1 cellular context compared by ENCODE assay signal in genomic region chr5:65481635-65482271, GRCh38.
TF ChIP-seq lines count a peak whose summit lies in the region.

ADAMTS6 (minus strand) TSS chr5:65481920; CDS start chr5:65473673, 8,247 bp downstream.

TF ChIP-seq in GM23338, 12 proteins besides CTCF, POLR2A, EP300 and RAD21 (continued from another document):
- peak; percentile 7; the same call in 1 of the 2 replicates for TF ChIP-seq ZNF462 (CRISPR knock-in tag; IDR thresholded peaks at IDR 0.05)
- no peak for TF ChIP-seq JUNB (IDR thresholded peaks at IDR 0.05; ENCODE audit: unreplicated experiment)
- peak; percentile 5; the same call in 1 of the 2 replicates for TF ChIP-seq NANOG (IDR thresholded peaks at IDR 0.05; ENCODE audit: borderline replicate concordance)
- TF ChIP-seq CREB1 (CRISPR knock-in tag; IDR thresholded peaks at IDR 0.05; ENCODE audit: low read depth) = peak; percentile 90
